Comparison of ENCODE assay signal across 1 cellular context in genomic region chr1:186375152-186375928, GRCh38.
TF ChIP-seq lines count a peak whose summit lies in the region.

Gene ODR4, plus strand, starts transcription at chr1:186375838. Its CDS starts 3,948 bp downstream, at chr1:186379786.
Gene TPR, minus strand, starts transcription at chr1:186375253. Its CDS starts 225 bp downstream, at chr1:186375028.

TF ChIP-seq in K562, 482 proteins besides CTCF, POLR2A, EP300 and RAD21 (continued from another document and continues in another):
- TF ChIP-seq AFF4 (CRISPR knock-in tag; IDR thresholded peaks at IDR 0.05) (peak; percentile 91), ZNF644 (tag; IDR thresholded peaks at IDR 0.05; ENCODE audit: low read depth) (peak; percentile 74; the same call in 1 of the 2 replicates), E2F3 (CRISPR knock-in tag; IDR thresholded peaks at IDR 0.05) (0 out of 2 replicates have a peak, but pooled peaks have one; percentile 59), ZNF79 (CRISPR knock-in tag; IDR thresholded peaks at IDR 0.05; ENCODE audit: low read depth) (no peak), ZNF224 (CRISPR knock-in tag; IDR thresholded peaks at IDR 0.05) (no peak), ZNF239 (CRISPR knock-in tag; IDR thresholded peaks at IDR 0.05) (peak; percentile 6; the same call in 1 of the 2 replicates), ATF4 (CRISPR knock-in tag; IDR thresholded peaks at IDR 0.05) (0 out of 2 replicates have a peak, but pooled peaks have one; percentile 64), RBBP5 (IDR thresholded peaks at IDR 0.05; ENCODE audit: borderline replicate concordance, insufficient read depth, low read length, poor library complexity, severe bottlenecking) (peak; percentile 82), FOXJ2 (tag; IDR thresholded peaks at IDR 0.05) (peak; percentile 95), STAG1 (CRISPR knock-in tag; IDR thresholded peaks at IDR 0.05; ENCODE audit: borderline replicate concordance) (no peak), NFXL1 (CRISPR knock-in tag; IDR thresholded peaks at IDR 0.05) (no peak), HMBOX1 (IDR thresholded peaks at IDR 0.05) (no peak), TCF7L2 (IDR thresholded peaks at IDR 0.05; ENCODE audit: low read depth, low read length) (no peak), SOX6 (IDR thresholded peaks at IDR 0.05) (peak; percentile 81), TAF15 (IDR thresholded peaks at IDR 0.05; ENCODE audit: low read depth, low read length) (no peak), NRF1 (conservative IDR thresholded peaks at IDR 0.05 in 1 of 2, IDR thresholded peaks at IDR 0.05 in 1 of 2) (peak; percentile 97), NR2C2 (CRISPR knock-in tag; IDR thresholded peaks at IDR 0.05) (peak; percentile 68; the same call in 1 of the 2 replicates), NR2C2 (tag; IDR thresholded peaks at IDR 0.05) (peak; percentile 97), ZBTB5 (IDR thresholded peaks at IDR 0.05) (no peak), GABPB2 (CRISPR knock-in tag; conservative IDR thresholded peaks at IDR 0.05) (no peak), E2F6 (IDR thresholded peaks at IDR 0.05; ENCODE audit: borderline replicate concordance in 1 of 2, extremely low read depth in 1 of 2, insufficient read depth in 1 of 2, insufficient read length in 1 of 2, low read depth in 1 of 2, low read length in 1 of 2, poor library complexity in 1 of 2, severe bottlenecking in 1 of 2) (peak in 1 of 2 experiments; percentile 9), KAT7 (CRISPR knock-in tag; IDR thresholded peaks at IDR 0.05; ENCODE audit: borderline replicate concordance) (peak; percentile 97; the same call in 1 of the 2 replicates), FOXP1 (CRISPR knock-in tag; IDR thresholded peaks at IDR 0.05) (no peak; the same call in 1 of the 2 replicates), PKNOX1 (IDR thresholded peaks at IDR 0.05) (peak; percentile 50), HMGXB4 (CRISPR knock-in tag; IDR thresholded peaks at IDR 0.05) (peak; percentile 98), RUNX1 (IDR thresholded peaks at IDR 0.05; ENCODE audit: low read depth) (0 out of 2 replicates have a peak, but pooled peaks have one; percentile 12), SREBF2 (CRISPR knock-in tag; IDR thresholded peaks at IDR 0.05) (no peak), CREB3L1 (IDR thresholded peaks at IDR 0.05; ENCODE audit: borderline replicate concordance, low read depth) (peak; percentile 97), TARDBP (IDR thresholded peaks at IDR 0.05) (peak; percentile 77; the same call in 1 of the 2 replicates), SMARCA4 (IDR thresholded peaks at IDR 0.05) (peak; percentile 60), MAZ (CRISPR knock-in tag; conservative IDR thresholded peaks at IDR 0.05 in 1 of 2, IDR thresholded peaks at IDR 0.05 in 1 of 2) (peak; percentile 98 to 99), ERF (CRISPR knock-in tag; IDR thresholded peaks at IDR 0.05) (no peak; the same call in 1 of the 2 replicates), MTA1 (IDR thresholded peaks at IDR 0.05; ENCODE audit: borderline replicate concordance) (peak; percentile 99), PPARD (CRISPR knock-in tag; IDR thresholded peaks at IDR 0.05) (no peak), SRSF1 (IDR thresholded peaks at IDR 0.05; ENCODE audit: low read depth, low read length) (no peak), NR4A1 (CRISPR knock-in tag; IDR thresholded peaks at IDR 0.05) (peak; percentile 75; the same call in 1 of the 2 replicates), NR4A1 (tag; IDR thresholded peaks at IDR 0.05) (peak; percentile 83), SNIP1 (IDR thresholded peaks at IDR 0.05; ENCODE audit: low read depth) (peak; percentile 49; the same call in 1 of the 2 replicates), MITF (IDR thresholded peaks at IDR 0.05) (peak; percentile 9), HDAC8 (tag; IDR thresholded peaks at IDR 0.05) (0 out of 2 replicates have a peak, but pooled peaks have one; percentile 68), ZNF274 (IDR thresholded peaks at IDR 0.05; ENCODE audit: borderline replicate concordance, low read depth, low read length) (no peak), ZC3H11A (IDR thresholded peaks at IDR 0.05; ENCODE audit: low read depth, low read length) (peak; percentile 95)
- TF ChIP-seq, protein P1, sequence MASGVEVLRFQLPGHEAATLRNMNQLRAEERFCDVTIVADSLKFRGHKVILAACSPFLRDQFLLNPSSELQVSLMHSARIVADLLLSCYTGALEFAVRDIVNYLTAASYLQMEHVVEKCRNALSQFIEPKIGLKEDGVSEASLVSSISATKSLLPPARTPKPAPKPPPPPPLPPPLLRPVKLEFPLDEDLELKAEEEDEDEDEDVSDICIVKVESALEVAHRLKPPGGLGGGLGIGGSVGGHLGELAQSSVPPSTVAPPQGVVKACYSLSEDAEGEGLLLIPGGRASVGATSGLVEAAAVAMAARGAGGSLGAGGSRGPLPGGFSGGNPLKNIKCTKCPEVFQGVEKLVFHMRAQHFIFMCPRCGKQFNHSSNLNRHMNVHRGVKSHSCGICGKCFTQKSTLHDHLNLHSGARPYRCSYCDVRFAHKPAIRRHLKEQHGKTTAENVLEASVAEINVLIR (CRISPR knock-in tag; IDR thresholded peaks at IDR 0.05): peak; percentile 98
